In the genomic region with DNA sequence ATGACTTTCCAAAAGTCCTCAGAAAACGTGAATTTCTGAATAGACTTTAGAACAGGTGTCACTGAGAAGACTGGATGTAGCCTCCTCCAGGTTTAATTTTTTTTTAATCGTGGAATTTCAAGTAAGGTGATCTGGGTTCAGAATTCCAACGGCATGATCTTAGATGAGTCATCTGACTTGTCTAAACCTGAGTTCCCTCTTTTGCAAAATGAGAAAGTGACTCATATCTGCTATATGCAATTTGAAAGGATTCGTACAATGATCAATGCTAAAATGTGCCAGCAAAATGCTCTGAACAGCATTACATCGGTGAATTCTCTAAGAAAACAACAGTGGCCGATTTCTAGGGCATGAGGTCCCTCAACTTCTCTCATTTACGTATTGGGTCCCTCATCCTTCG, we compare ENCODE assay signal across 9 cellular contexts.
DNase-seq lines count a peak whose midpoint lies in the region; ATAC-seq, FAIRE-seq and TF ChIP-seq lines count a peak whose summit lies in the region.
"Had no signal": no experiment of that assay in that cellular context is flagged by ENCODE, and none has a peak within 500 bp of the region (broad histone marks: within the 10 kb centered on the region; RNA-seq: fewer than 3 reads in every experiment).

No MANE protein-coding gene starts in this region.

- 49 to 56% methylated on average over 8 of the region's 8 CpGs for WGBS in GM23248 (ENCODE audit: low coverage in 1 of 2, low lambda C conversion rate in 2 of 2, missing lambda C conversion rate in 2 of 2), 2 experiments

- H3K4me2 ChIP-seq in GM23248 (ENCODE audit: unreplicated experiment): peak overlapping the region; percentile 85

- H4K20me1 ChIP-seq in GM23248 (ENCODE audit: insufficient read depth): no peaks in the 10 kb centered on the region

- H2AFZ ChIP-seq in GM23248: peak overlapping the region; percentile 66

- no peaks in the 10 kb centered on the region for H3K9me2 ChIP-seq in GM23248 (ENCODE audit: insufficient read depth)

- peaks cover 21% of the 10 kb centered on the region for H3K4me1 ChIP-seq in GM23248 (ENCODE audit: insufficient read depth)
- peaks cover 9 to 16% (median 15%) of the 10 kb centered on the region in 3 donors for H3K4me1 ChIP-seq in skeletal muscle tissue (ENCODE audit: control insufficient read depth in 3 of 3, insufficient read depth in 3 of 3, low read length in 3 of 3)

- H3K36me3 ChIP-seq in GM23248 (ENCODE audit: low read depth) (no peaks in the 10 kb centered on the region), skeletal muscle tissue (ENCODE audit: control insufficient read depth in 3 of 3, insufficient read depth in 3 of 3, low read length in 3 of 3) (no peaks in the 10 kb centered on the region)

- H3K4me3 ChIP-seq in GM23248 (peak overlapping the region; percentile 76), fibroblast of pulmonary artery (replicated peaks; ENCODE audit: low read depth, low read length) (no peak overlapping the region), skeletal muscle tissue (ENCODE audit: low read length in 3 of 3) (no peak overlapping the region)

- ATAC-seq in GM19023 (IDR thresholded peaks at IDR 0.05; ENCODE audit: unreplicated experiment): no peak

- H3K9me3 ChIP-seq in GM23248 (ENCODE audit: low read depth): no peaks in the 10 kb centered on the region
- H3K9me3 ChIP-seq in skeletal muscle tissue (ENCODE audit: control insufficient read depth in 3 of 3, low read length in 3 of 3): no peaks in the 10 kb centered on the region

- no peak for TF ChIP-seq CTCF in fibroblast of pulmonary artery (IDR thresholded peaks at IDR 0.05; ENCODE audit: low read length, missing control alignments)

- DNase-seq in GM23248 (peak; percentile 78), RCC 7860 (ENCODE audit: low spot score) (peak; percentile 67), fibroblast of pulmonary artery (ENCODE audit: low read depth) (peak; percentile 24), retina (no peak), NCI-H2171 treated with DMSO at 0.1 percent for 48 hours (lab: John Stamatoyannopoulos, UW) (no peak), epidermal melanocyte (ENCODE audit: insufficient read length, low spot score) (no peak)
- DNase-seq: activated naive CD4-positive, alpha-beta T cell treated with Interleukin-2 at 50 U/mL for 16 hours had no signal

- H3K27ac ChIP-seq in GM23248: peak overlapping the region; percentile 96
- H3K27ac ChIP-seq in skeletal muscle tissue (ENCODE audit: low read depth, low read length): peak overlapping the region; percentile 57

- H3F3A ChIP-seq in GM23248 (ENCODE audit: insufficient read depth): peaks cover 23% of the 10 kb centered on the region

- H3K79me2 ChIP-seq in GM23248 (ENCODE audit: insufficient read depth): no peaks in the 10 kb centered on the region; the same call in 1 of the 2 replicates

- H3K27me3 ChIP-seq in GM23248 (replicated peaks; ENCODE audit: insufficient read depth) (no peaks in the 10 kb centered on the region), skeletal muscle tissue (ENCODE audit: control insufficient read depth in 3 of 3, insufficient read depth in 3 of 3, low read length in 3 of 3) (peaks cover 0 to 2% (median under 1%) of the 10 kb centered on the region in 3 donors)

- FAIRE-seq in RCC 7860 (lab: Jason Lieb, UNC): peak; percentile 84

- in situ Hi-C loops in GM23248 (cut with MboI): no loop called here

- H3K9ac ChIP-seq in GM23248: peak overlapping the region; percentile 81
- no peak overlapping the region for H3K9ac ChIP-seq in skeletal muscle tissue (ENCODE audit: low read depth in 1 of 3, low read length in 3 of 3)

Comparison
In these comparisons a context has a peak if more than half of its experiments do, and no peak if none do; other contexts are left out.
1. DNase-seq: peak in GM23248 (single experiment), RCC 7860 (single experiment) and fibroblast of pulmonary artery (single experiment); none in retina (single experiment), NCI-H2171 treated with DMSO at 0.1 percent for 48 hours (single experiment) and epidermal melanocyte (single experiment).